8 cellular contexts compared by ENCODE assay signal in the genomic region with DNA sequence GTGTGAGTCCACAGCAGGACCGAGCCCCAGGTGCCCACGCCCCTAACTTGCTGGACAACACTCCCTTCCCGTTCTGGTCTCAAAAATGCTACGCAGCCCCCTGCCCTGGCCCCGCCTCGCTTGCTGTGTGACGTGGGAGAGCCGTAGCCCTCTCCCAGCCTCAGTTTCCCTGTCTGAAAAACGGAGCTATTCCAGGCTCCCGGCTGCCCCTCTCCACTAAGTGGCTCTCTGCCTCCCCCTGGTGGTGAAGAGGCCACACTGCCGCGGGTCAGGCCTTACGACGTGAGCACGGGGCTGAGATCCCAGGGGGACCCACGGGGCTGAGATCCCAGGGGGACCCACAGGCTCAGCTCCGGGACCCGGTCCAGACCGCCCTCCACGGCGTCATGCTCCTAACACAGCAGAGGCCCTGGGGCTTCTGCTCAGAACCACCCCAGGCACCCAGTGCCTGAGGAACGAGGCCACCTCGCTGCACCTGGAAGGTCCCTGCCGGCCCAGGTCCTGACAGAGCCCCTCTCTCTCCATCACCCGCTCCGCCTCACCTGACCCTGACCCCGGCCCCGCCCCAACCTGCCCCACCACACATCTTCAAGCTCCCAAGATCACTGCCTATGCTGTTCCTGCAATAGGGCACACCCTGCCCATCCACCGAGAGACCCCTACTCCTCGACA. TPM values are rescaled to one million over a fixed set of nuclear protein-coding genes. Genes with fewer than 3 reads are reported as not detected.
DNase-seq lines count a peak whose midpoint lies in the region; FAIRE-seq and TF ChIP-seq lines count a peak whose summit lies in the region.

No MANE protein-coding gene starts in this region.

- no peak for TF ChIP-seq POLR2A in GM12891 (IDR thresholded peaks at IDR 0.05; ENCODE audit: low read depth, low read length)

- DNase-seq in GM12891 (ENCODE audit: insufficient read length, low spot score): peak; percentile 83
- DNase-seq in NCI-H1694 treated with DMSO at 0.1 percent for 48 hours (lab: John Stamatoyannopoulos, UW): peak; percentile 14
- peak; percentile 86 for DNase-seq in activated CD4-positive, alpha-beta T cell treated with anti-CD3 and anti-CD28 coated beads for 48 hours
- DNase-seq in cerebellum (ENCODE audit: low spot score): peak; percentile 66
- peak; percentile 75 for DNase-seq in stimulated activated CD8-positive, alpha-beta memory T cell treated with anti-CD3 and anti-CD28 coated beads, Interleukin-12 subunit alpha, Interleukin-12 subunit beta, amount 100 ng/mL, for 1 hour (ENCODE audit: low read depth)
- no peak for DNase-seq in NCI-H774 (lab: John Stamatoyannopoulos, UW)

- peak; percentile 89 for FAIRE-seq in GM12891 (lab: Jason Lieb, UNC)

- H3K9me3 ChIP-seq in liver (ENCODE audit: control insufficient read depth in 4 of 4, low read length in 3 of 4): no peaks in the 10 kb centered on the region

- peaks cover 0 to 4% (median 0%) of the 10 kb centered on the region in 4 donors for H3K36me3 ChIP-seq in liver (ENCODE audit: control insufficient read depth in 4 of 4, insufficient read depth in 3 of 4, low read depth in 1 of 4, low read length in 3 of 4)

- 21% methylated on average over 30 of the region's 30 CpGs for WGBS in liver

- no peak overlapping the region for H3K9ac ChIP-seq in liver (ENCODE audit: low read depth in 1 of 2, low read length in 2 of 2)

- no peaks in the 10 kb centered on the region for H3K27me3 ChIP-seq in liver (ENCODE audit: control insufficient read depth in 4 of 4, insufficient read depth in 4 of 4, low read length in 3 of 4)

- TF ChIP-seq CTCF in 22Rv1 (IDR thresholded peaks at IDR 0.05) (peak; percentile 99), liver (IDR thresholded peaks at IDR 0.05; ENCODE audit: low read depth, low read length, missing input control) (peak; percentile 95)

- H3K27ac ChIP-seq in 22Rv1: no peak overlapping the region
- H3K27ac ChIP-seq in liver (ENCODE audit: low read depth in 1 of 2, low read length in 2 of 2): no peak overlapping the region

- no peak overlapping the region for H3K4me3 ChIP-seq in liver (ENCODE audit: low read depth in 1 of 3, low read length in 3 of 3)

- peaks cover 0 to 2% (median 0%) of the 10 kb centered on the region in 4 donors for H3K4me1 ChIP-seq in liver (ENCODE audit: control insufficient read depth in 4 of 4, insufficient read depth in 4 of 4, low read length in 3 of 4)

- peak in 1 of 2 donors; percentile 82 for TF ChIP-seq RAD21 in liver (IDR thresholded peaks at IDR 0.05)

TF ChIP-seq in GM12891, 5 proteins besides CTCF, POLR2A, EP300 and RAD21:
- TF ChIP-seq POLR2AphosphoS5 (IDR thresholded peaks at IDR 0.05; ENCODE audit: low read depth, low read length) (no peak), POU2F2 (IDR thresholded peaks at IDR 0.05; ENCODE audit: low read depth, low read length) (no peak), PAX5 (IDR thresholded peaks at IDR 0.05; ENCODE audit: insufficient read depth, low read length, severe bottlenecking) (no peak), SPI1 (IDR thresholded peaks at IDR 0.05; ENCODE audit: low read depth, low read length) (no peak), TAF1 (IDR thresholded peaks at IDR 0.05; ENCODE audit: low read depth, low read length) (no peak)

TF ChIP-seq in liver, 16 proteins besides CTCF, POLR2A, EP300 and RAD21:
- TF ChIP-seq JUND (IDR thresholded peaks at IDR 0.05) (no peak), NR2F2 (IDR thresholded peaks at IDR 0.05) (no peak), YY1 (IDR thresholded peaks at IDR 0.05) (no peak), FOXA2 (IDR thresholded peaks at IDR 0.05) (no peak), GABPA (IDR thresholded peaks at IDR 0.05 in 1 of 2, conservative IDR thresholded peaks at IDR 0.05 in 1 of 2) (no peak), RXRA (IDR thresholded peaks at IDR 0.05) (no peak), FOXA1 (IDR thresholded peaks at IDR 0.05) (no peak), SP1 (IDR thresholded peaks at IDR 0.05) (no peak), HNF4A (conservative IDR thresholded peaks at IDR 0.05) (no peak)
- TF ChIP-seq, protein P1, sequence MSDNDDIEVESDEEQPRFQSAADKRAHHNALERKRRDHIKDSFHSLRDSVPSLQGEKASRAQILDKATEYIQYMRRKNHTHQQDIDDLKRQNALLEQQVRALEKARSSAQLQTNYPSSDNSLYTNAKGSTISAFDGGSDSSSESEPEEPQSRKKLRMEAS (IDR thresholded peaks at IDR 0.05): no peak

RNA-seq across cellular contexts. Expression of a gene that starts 26.7 kb away (rescaled TPM):
- polyA plus RNA-seq in GM12891 (2012; ENCODE audit: low read depth, missing spikeins): 1.2 TPM
- total RNA-seq in cerebellum: 13.5 TPM
- 10 to 100 TPM; 10.0 to 16.3 TPM for total RNA-seq in liver
- 1 to 10 TPM; 2.9 to 5.2 TPM for polyA plus RNA-seq in liver
